Comparison of ENCODE assay signal across 13 cellular contexts in genomic region chr1:33343539-33343938, GRCh38. TPM values are rescaled to one million over a fixed set of nuclear protein-coding genes. Genes with fewer than 3 reads are reported as not detected.
DNase-seq lines count a peak whose midpoint lies in the region; ATAC-seq and TF ChIP-seq lines count a peak whose summit lies in the region.
"Had no signal": no experiment of that assay in that cellular context is flagged by ENCODE, and none has a peak within 500 bp of the region (broad histone marks: within the 10 kb centered on the region; RNA-seq: fewer than 3 reads in every experiment).

No MANE protein-coding gene starts in this region.

- peaks cover 87% of the 10 kb centered on the region for H3K4me1 Mint-ChIP-seq in progenitor cell of endocrine pancreas (ENCODE audit: low read depth)
- H3K4me1 Mint-ChIP-seq in T-helper 2 cell treated with Interferon-gamma antibody and Interleukin-4, amounts not matched to agents 5 μg/mL and 100 μg/mL, for 36 hours (ENCODE audit: low read depth) = peaks cover 37% of the 10 kb centered on the region

- peak overlapping the region; percentile 16 for H3K27ac ChIP-seq in A673 (ENCODE audit: low read depth, low read length, poor library complexity, severe bottlenecking)
- peak overlapping the region; percentile 94 for H3K27ac ChIP-seq in VCaP

- no peaks in the 10 kb centered on the region for H3K27me3 Mint-ChIP-seq in progenitor cell of endocrine pancreas
- no peaks in the 10 kb centered on the region for H3K27me3 Mint-ChIP-seq in T-helper 2 cell treated with Interferon-gamma antibody and Interleukin-4, amounts not matched to agents 5 μg/mL and 100 μg/mL, for 36 hours (ENCODE audit: low read depth)
- H3K27me3 Mint-ChIP-seq: IgD-negative memory B cell, memory B cell had no signal

- no peaks in the 10 kb centered on the region for H3K9me3 ChIP-seq in A673 (ENCODE audit: low read depth, low read length, poor library complexity, severe bottlenecking)

- DNase-seq in A673 (ENCODE audit: low spot score) (no peak), fibroblast of villous mesenchyme (ENCODE audit: low read depth) (peak; percentile 91), progenitor cell of endocrine pancreas (ENCODE audit: low spot score, unreplicated experiment) (no peak), putamen (ENCODE audit: low spot score) (no peak), GOT3 (lab: John Stamatoyannopoulos, UW) (no peak)
- no peak for DNase-seq in T-helper 2 cell treated with Interferon-gamma antibody and Interleukin-4, amounts not matched to agents 5 μg/mL and 100 μg/mL, for 36 hours (ENCODE audit: low spot score)
- DNase-seq: activated CD8-positive, alpha-beta memory T cell treated with anti-CD3 and anti-CD28 coated beads, Interleukin-2, amount 50 U/mL, for 4 hours; NCI-H2029 treated with DMSO at 0.1 percent for 48 hours; stimulated activated CD4-positive, alpha-beta T cell treated with anti-CD3 and anti-CD28 coated beads, Interleukin-12 subunit alpha, Interleukin-12 subunit beta, amount 100 ng/mL, for 4 hours had no signal

- POLR2A ChIA-PET in A673 (lab: Charles Lee; ENCODE audit: low non-redundant PET) = interaction anchor here (0.6 kb wide), 1 partner anchor 76 kb away, joined by 4 read pairs; no protein-coding TSS in a partner anchor

- intact Hi-C loops in A673 (cut with micrococcal nuclease; ENCODE audit: unreplicated experiment) = no loop called here

- CTCF ChIA-PET in A673 (lab: Charles Lee) = no interaction called here

- BruUV-seq in A673 (replicated peaks; lab: Mats Ljungman, UMichigan) = no TSS peak

- no peaks in the 10 kb centered on the region for H3K9me3 Mint-ChIP-seq in progenitor cell of endocrine pancreas (ENCODE audit: low read depth)
- no peaks in the 10 kb centered on the region for H3K9me3 Mint-ChIP-seq in T-helper 2 cell treated with Interferon-gamma antibody and Interleukin-4, amounts not matched to agents 5 μg/mL and 100 μg/mL, for 36 hours
- H3K9me3 Mint-ChIP-seq: IgD-negative memory B cell, memory B cell had no signal

- no peak overlapping the region for H3K4me3 ChIP-seq in A673 (ENCODE audit: low read depth, low read length, poor library complexity, severe bottlenecking)
- H3K4me3 ChIP-seq in fibroblast of villous mesenchyme (ENCODE audit: low read depth, low read length) = no peak overlapping the region

- peaks cover 85% of the 10 kb centered on the region for H3K4me1 ChIP-seq in A673 (ENCODE audit: insufficient read depth, low read length, poor library complexity, severe bottlenecking)

- peaks cover 3% of the 10 kb centered on the region for H3K36me3 Mint-ChIP-seq in progenitor cell of endocrine pancreas (ENCODE audit: insufficient read depth)
- H3K36me3 Mint-ChIP-seq in T-helper 2 cell treated with Interferon-gamma antibody and Interleukin-4, amounts not matched to agents 5 μg/mL and 100 μg/mL, for 36 hours (ENCODE audit: low read depth) = peaks cover 34% of the 10 kb centered on the region
- H3K36me3 Mint-ChIP-seq: IgD-negative memory B cell had no signal

- peak overlapping the region; percentile 37 for H3K4me3 Mint-ChIP-seq in progenitor cell of endocrine pancreas (ENCODE audit: low read depth)
- no peak overlapping the region for H3K4me3 Mint-ChIP-seq in T-helper 2 cell treated with Interferon-gamma antibody and Interleukin-4, amounts not matched to agents 5 μg/mL and 100 μg/mL, for 36 hours
- H3K4me3 Mint-ChIP-seq: memory B cell had no signal

- no peak for ATAC-seq in HG02885 (IDR thresholded peaks at IDR 0.05; ENCODE audit: poor library complexity, unreplicated experiment)

- TF ChIP-seq CTCF in A673 (conservative IDR thresholded peaks at IDR 0.05; ENCODE audit: low read depth, low read length) = no peak
- no peak for TF ChIP-seq CTCF in VCaP (conservative IDR thresholded peaks at IDR 0.05)
- no peak for TF ChIP-seq CTCF in fibroblast of villous mesenchyme (IDR thresholded peaks at IDR 0.05; ENCODE audit: insufficient read depth, low read depth, low read length)
- no peak for TF ChIP-seq CTCF in progenitor cell of endocrine pancreas (IDR thresholded peaks at IDR 0.05; ENCODE audit: unreplicated experiment)

- peaks cover 10% of the 10 kb centered on the region for H3K36me3 ChIP-seq in A673 (ENCODE audit: insufficient read depth, low read length, poor library complexity, severe bottlenecking)

- H3K27me3 ChIP-seq in A673 (replicated peaks; ENCODE audit: insufficient read depth, low read depth, low read length, poor library complexity) = no peaks in the 10 kb centered on the region

- H3K27ac Mint-ChIP-seq in progenitor cell of endocrine pancreas = peak overlapping the region; percentile 93
- H3K27ac Mint-ChIP-seq in T-helper 2 cell treated with Interferon-gamma antibody and Interleukin-4, amounts not matched to agents 5 μg/mL and 100 μg/mL, for 36 hours = no peak overlapping the region
- H3K27ac Mint-ChIP-seq: IgD-negative memory B cell, memory B cell had no signal

RNA-seq across cellular contexts. Expression of gene A3GALT2, which starts 22.6 kb away (rescaled TPM):
- 0.39 TPM in 1 of 2 replicates, not detected in the other for total RNA-seq in A673 (2021)
- not detected in 2 replicates for total RNA-seq in fibroblast of villous mesenchyme
- total RNA-seq in progenitor cell of endocrine pancreas = 0.29 and 0.40 TPM in 2 replicates
